Comparison of ENCODE assay signal across 44 cellular contexts in genomic region chr20:57586370-57586793, GRCh38. TPM values are rescaled to one million over a fixed set of nuclear protein-coding genes. Genes with fewer than 3 reads are reported as not detected.
DNase-seq lines count a peak whose midpoint lies in the region; ATAC-seq, FAIRE-seq and TF ChIP-seq lines count a peak whose summit lies in the region.
"Had no signal": no experiment of that assay in that cellular context is flagged by ENCODE, and none has a peak within 500 bp of the region (broad histone marks: within the 10 kb centered on the region; RNA-seq: fewer than 3 reads in every experiment).

No MANE protein-coding gene starts in this region.

- H3K36me3 ChIP-seq in GM23338 (ENCODE audit: insufficient read depth) (no peaks in the 10 kb centered on the region), H1 (ENCODE audit: control insufficient read depth in 2 of 4, insufficient read depth in 4 of 4, low read length in 3 of 4) (no peaks in the 10 kb centered on the region), right lobe of liver (no peaks in the 10 kb centered on the region), psoas muscle (ENCODE audit: insufficient read depth in 1 of 2, low read depth in 1 of 2) (no peaks in the 10 kb centered on the region), uterus (no peaks in the 10 kb centered on the region)
- H3K36me3 ChIP-seq: heart left ventricle, thoracic aorta, vagina had no signal

- no peak overlapping the region for H2AK5ac ChIP-seq in H1 (ENCODE audit: low read depth, low read length)

- no peaks in the 10 kb centered on the region for H3K9me2 ChIP-seq in GM23338 (ENCODE audit: insufficient read depth)

- DNase-seq in GM23338 (ENCODE audit: low spot score) (no peak), H1 (ENCODE audit: low read depth in 1 of 2, low spot score in 2 of 2) (no peak), right lobe of liver (peak; percentile 90 to 94 (median 93)), psoas muscle (no peak), uterus (no peak), EL (no peak), CD1c-positive myeloid dendritic cell (ENCODE audit: extremely low spot score) (no peak)
- no peak for DNase-seq in activated CD4-positive, alpha-beta memory T cell treated with anti-CD3 and anti-CD28 coated beads for 36 hours
- DNase-seq: activated CD4-positive, alpha-beta T cell treated with anti-CD3 and anti-CD28 coated beads, Interleukin-2, amount 50 U/mL, for 48 hours; activated CD4-positive, CD25-positive, alpha-beta regulatory T cell treated with anti-CD3 and anti-CD28 coated beads, Interleukin-2, amount 50 U/mL, for 72 hours; activated CD8-positive, alpha-beta memory T cell treated with anti-CD3 and anti-CD28 coated beads, Interleukin-2, amount 50 U/mL, for 4 hours; activated naive CD4-positive, alpha-beta T cell treated with Interleukin-2 at 50 U/mL for 16 hours; Calu3; CD4-positive, CD25-positive, alpha-beta regulatory T cell; central memory CD4-positive, alpha-beta T cell; DMS79; endodermal cell; foreskin fibroblast; GF-D8; GM23248; heart left ventricle; HFFc6; KBM-7; kidney glomerular epithelial cell; mesenchymal stem cell; naive B cell; NCI-H1092 treated with DMSO at 0.1 percent for 48 hours; NCI-H1694 treated with DMSO at 0.1 percent for 48 hours; NCI-H446 treated with DMSO at 0.1 percent for 48 hours; occipital lobe; stimulated activated CD4-positive, alpha-beta T cell treated with anti-CD3 and anti-CD28 coated beads, Interleukin-1b, Interleukin-23, amount 100 ng/mL, for 48 hours; stimulated activated naive CD8-positive, alpha-beta T cell treated with anti-CD3 and anti-CD28 coated beads, Interleukin-15, amount 100 ng/mL, for 72 hours had no signal

- no peak overlapping the region for H4K5ac ChIP-seq in H1 (ENCODE audit: insufficient read length, low read depth, low read length)

- H3K27ac Mint-ChIP-seq in GM23338 = no peak overlapping the region
- H3K27ac Mint-ChIP-seq in activated CD4-positive, alpha-beta memory T cell treated with anti-CD3 and anti-CD28 coated beads for 36 hours = no peak overlapping the region
- H3K27ac Mint-ChIP-seq: CD4-positive, CD25-positive, alpha-beta regulatory T cell; dendritic cell treated with granulocyte-macrophage colony-stimulating factor and Interleukin-4, amounts not matched to agents 40 ng/mL and 50 ng/mL, for 4 days; endodermal cell; HFFc6; stimulated activated naive CD8-positive, alpha-beta T cell treated with anti-CD3 and anti-CD28 coated beads, Interleukin-15, amount 100 ng/mL, for 72 hours had no signal

- H3K27me3 Mint-ChIP-seq in GM23338 (ENCODE audit: insufficient read depth, low read depth, poor library complexity) = peaks cover 21% of the 10 kb centered on the region
- peaks cover 32% of the 10 kb centered on the region for H3K27me3 Mint-ChIP-seq in activated CD4-positive, alpha-beta memory T cell treated with anti-CD3 and anti-CD28 coated beads for 36 hours

- no peak for FAIRE-seq in H1 (lab: Jason Lieb, UNC)
- FAIRE-seq: TTC549 had no signal

- intact Hi-C loops in right lobe of liver (cut with DNase I) (loop anchor here in 1 of 2 donors (5.0 kb wide), 1 partner anchor 59 kb away; the partner anchor contains the start of gene CTCFL), psoas muscle (cut with DNase I) (no loop called here), uterus (cut with DNase I; ENCODE audit: low total_unique reads) (loop anchor here (5.0 kb wide), 1 partner anchor 59 kb away; the partner anchor contains the start of gene CTCFL)
- intact Hi-C loops in activated CD4-positive, alpha-beta memory T cell treated with anti-CD3 and anti-CD28 coated beads for 36 hours (cut with micrococcal nuclease) = no loop called here

- no peaks in the 10 kb centered on the region for H3F3A ChIP-seq in GM23338 (replicated peaks; ENCODE audit: low read depth)

- H3K23ac ChIP-seq in H1 (ENCODE audit: insufficient read length) = no peak overlapping the region

- TF ChIP-seq RAD21 in H1 (IDR thresholded peaks at IDR 0.05 in 1 of 2, conservative IDR thresholded peaks at IDR 0.05 in 1 of 2; ENCODE audit: low read depth in 2 of 2, low read length in 2 of 2) = no peak

- H3K18ac ChIP-seq in H1 (ENCODE audit: extremely low read depth, low read length) = no peak overlapping the region

- H3K9me3 ChIP-seq in H1 (ENCODE audit: insufficient read depth in 2 of 2, low read depth in 1 of 2, low read length in 1 of 2) (no peaks in the 10 kb centered on the region), right lobe of liver (no peaks in the 10 kb centered on the region), psoas muscle (no peaks in the 10 kb centered on the region), uterus (no peaks in the 10 kb centered on the region)
- H3K9me3 ChIP-seq: thoracic aorta, vagina had no signal

- H2AFZ ChIP-seq in GM23338 = no peak overlapping the region
- no peak overlapping the region for H2AFZ ChIP-seq in H1 (ENCODE audit: low read length)
- H2AFZ ChIP-seq: GM23248 had no signal

- no peak overlapping the region for H2BK5ac ChIP-seq in H1 (ENCODE audit: low read depth, low read length)

- ATAC-seq in GM23338 (peak; percentile 33; the same call in 1 of the 3 replicates), right lobe of liver (peak; percentile 66 to 76 (median 74)), psoas muscle (peak; percentile 50 to 64 (median 62))
- ATAC-seq: esophagus mucosa; heart left ventricle; stimulated activated naive CD8-positive, alpha-beta T cell treated with anti-CD3 and anti-CD28 coated beads, Interleukin-15, amount 100 ng/mL, for 72 hours had no signal

- no peak overlapping the region for H3K9ac ChIP-seq in H1 (replicated peaks in 1 of 4; ENCODE audit: extremely low read depth in 1 of 4, low read depth in 3 of 4, low read length in 3 of 4)
- H3K9ac ChIP-seq: GM23248 had no signal

- POLR2A ChIA-PET in H1 (lab: Charles Lee; ENCODE audit: partially characterized antibody) = no interaction called here
- POLR2A ChIA-PET in activated CD4-positive, alpha-beta memory T cell treated with anti-CD3 and anti-CD28 coated beads for 36 hours (lab: Charles Lee) = interaction anchor here (0.7 kb wide), 1 partner anchor 10 kb away, joined by 3 read pairs; no protein-coding TSS in a partner anchor

- H3K4ac ChIP-seq in H1 (replicated peaks; ENCODE audit: insufficient read length, low read depth, low read length) = no peak overlapping the region

- TF ChIP-seq CTCF in GM23338 (conservative IDR thresholded peaks at IDR 0.05; ENCODE audit: low read depth in 2 of 2) (no peak), H1 (IDR thresholded peaks at IDR 0.05; ENCODE audit: control extremely low read depth in 1 of 3, insufficient read depth in 1 of 3, low read depth in 1 of 3, low read length in 3 of 3) (no peak), right lobe of liver (IDR thresholded peaks at IDR 0.05) (no peak), psoas muscle (IDR thresholded peaks at IDR 0.05) (no peak), uterus (IDR thresholded peaks at IDR 0.05) (no peak)

- H4K91ac ChIP-seq in H1 (replicated peaks; ENCODE audit: insufficient read length, low read length) = no peak overlapping the region

- no peak for TF ChIP-seq EP300 in H1 (IDR thresholded peaks at IDR 0.05; ENCODE audit: borderline replicate concordance in 1 of 2, low read depth in 2 of 2, low read length in 2 of 2)

- H2BK15ac ChIP-seq in H1 (ENCODE audit: low read length) = no peak overlapping the region

- H3K23me2 ChIP-seq in H1 (ENCODE audit: low read depth, low read length) = no peaks in the 10 kb centered on the region; the same call in 1 of the 2 replicates

- no peak overlapping the region for H2BK120ac ChIP-seq in H1 (replicated peaks; ENCODE audit: low read depth, low read length)

- H3K4me1 ChIP-seq in GM23338 (ENCODE audit: insufficient read depth) = no peaks in the 10 kb centered on the region
- H3K4me1 ChIP-seq in H1 (replicated peaks in 1 of 4; ENCODE audit: control insufficient read depth in 3 of 4, insufficient read depth in 4 of 4, low read length in 3 of 4) = peaks cover 0 to 2% (median 0%) of the 10 kb centered on the region in 4 experiments; a peak in 1 of 7 replicates
- H3K4me1 ChIP-seq in right lobe of liver = peaks cover 0 to 74% (median 31%) of the 10 kb centered on the region in 4 donors
- no peaks in the 10 kb centered on the region for H3K4me1 ChIP-seq in psoas muscle
- peaks cover under 1 to 7% of the 10 kb centered on the region in 2 donors for H3K4me1 ChIP-seq in uterus

- H2BK12ac ChIP-seq in H1 (ENCODE audit: low read depth, low read length) = no peak overlapping the region

- H3K4me3 Mint-ChIP-seq in GM23338 = no peak overlapping the region
- no peak overlapping the region for H3K4me3 Mint-ChIP-seq in activated CD4-positive, alpha-beta memory T cell treated with anti-CD3 and anti-CD28 coated beads for 36 hours
- H3K4me3 Mint-ChIP-seq: CD4-positive, CD25-positive, alpha-beta regulatory T cell; dendritic cell treated with granulocyte-macrophage colony-stimulating factor and Interleukin-4, amounts not matched to agents 40 ng/mL and 50 ng/mL, for 4 days; endodermal cell; HFFc6; naive B cell; stimulated activated naive CD8-positive, alpha-beta T cell treated with anti-CD3 and anti-CD28 coated beads, Interleukin-15, amount 100 ng/mL, for 72 hours had no signal

- H2BK20ac ChIP-seq in H1 (ENCODE audit: low read length) = no peak overlapping the region

- H4K20me1 ChIP-seq in GM23338 (replicated peaks; ENCODE audit: insufficient read depth) = no peaks in the 10 kb centered on the region
- H4K20me1 ChIP-seq in H1 (replicated peaks in 1 of 2; ENCODE audit: control insufficient read depth in 1 of 2, insufficient read depth in 2 of 2, low read length in 2 of 2) = no peaks in the 10 kb centered on the region

- peak overlapping the region; percentile 79; the same call in 1 of the 2 replicates for H4K8ac ChIP-seq in H1 (ENCODE audit: extremely low read depth, insufficient read depth, low read length)

- peaks cover 12% of the 10 kb centered on the region; the same call in 2 of the 3 replicates for H3K9me3 Mint-ChIP-seq in GM23338
- peaks cover 5% of the 10 kb centered on the region for H3K9me3 Mint-ChIP-seq in activated CD4-positive, alpha-beta memory T cell treated with anti-CD3 and anti-CD28 coated beads for 36 hours
- H3K9me3 Mint-ChIP-seq: dendritic cell treated with granulocyte-macrophage colony-stimulating factor and Interleukin-4, amounts not matched to agents 40 ng/mL and 50 ng/mL, for 4 days; stimulated activated naive CD8-positive, alpha-beta T cell treated with anti-CD3 and anti-CD28 coated beads, Interleukin-15, amount 100 ng/mL, for 72 hours had no signal

- peaks cover 7% of the 10 kb centered on the region for H3K4me1 Mint-ChIP-seq in GM23338
- no peaks in the 10 kb centered on the region for H3K4me1 Mint-ChIP-seq in activated CD4-positive, alpha-beta memory T cell treated with anti-CD3 and anti-CD28 coated beads for 36 hours (ENCODE audit: low read depth)
- H3K4me1 Mint-ChIP-seq: CD4-positive, CD25-positive, alpha-beta regulatory T cell; naive B cell; stimulated activated naive CD8-positive, alpha-beta T cell treated with anti-CD3 and anti-CD28 coated beads, Interleukin-15, amount 100 ng/mL, for 72 hours had no signal

- H3K79me1 ChIP-seq in H1 (ENCODE audit: low read depth, low read length) = no peaks in the 10 kb centered on the region

- no peak overlapping the region for H3K56ac ChIP-seq in H1 (replicated peaks; ENCODE audit: insufficient read length, low read depth, low read length)

- H3K79me2 ChIP-seq in GM23338 (replicated peaks; ENCODE audit: insufficient read depth) (no peaks in the 10 kb centered on the region), H1 (ENCODE audit: control insufficient read depth in 1 of 2, insufficient read depth in 2 of 2, low read length in 2 of 2) (no peaks in the 10 kb centered on the region)

- no peaks in the 10 kb centered on the region for H3K27me3 ChIP-seq in GM23338 (ENCODE audit: insufficient read depth)
- H3K27me3 ChIP-seq in H1 (replicated peaks in 1 of 4; ENCODE audit: control insufficient read depth in 3 of 4, extremely low read depth in 1 of 4, insufficient read depth in 3 of 4, low read length in 3 of 4) = peaks cover 0 to 2% (median 0%) of the 10 kb centered on the region in 4 experiments; a peak in 2 of 7 replicates
- H3K27me3 ChIP-seq in right lobe of liver = no peaks in the 10 kb centered on the region
- H3K27me3 ChIP-seq in psoas muscle (ENCODE audit: insufficient read depth in 3 of 3, low read length in 2 of 3) = peaks cover 0 to 31% (median 3%) of the 10 kb centered on the region in 3 donors
- no peaks in the 10 kb centered on the region for H3K27me3 ChIP-seq in uterus
- H3K27me3 ChIP-seq: vagina had no signal

- no peaks in the 10 kb centered on the region for H3K36me3 Mint-ChIP-seq in GM23338 (ENCODE audit: low read depth)
- no peaks in the 10 kb centered on the region for H3K36me3 Mint-ChIP-seq in activated CD4-positive, alpha-beta memory T cell treated with anti-CD3 and anti-CD28 coated beads for 36 hours
- H3K36me3 Mint-ChIP-seq: CD4-positive, CD25-positive, alpha-beta regulatory T cell had no signal

- no peak for TF ChIP-seq POLR2A in H1 (IDR thresholded peaks at IDR 0.05; ENCODE audit: control extremely low read depth in 1 of 2, low read depth in 2 of 2, low read length in 2 of 2)
- peak; percentile 56 for TF ChIP-seq POLR2A in right lobe of liver (IDR thresholded peaks at IDR 0.05)
- TF ChIP-seq POLR2A in uterus (IDR thresholded peaks at IDR 0.05) = no peak

- no peak overlapping the region for H3K4me3 ChIP-seq in GM23338
- no peak overlapping the region for H3K4me3 ChIP-seq in H1 (ENCODE audit: extremely low read depth in 1 of 4, insufficient read depth in 2 of 4, low read depth in 3 of 4, low read length in 4 of 4)
- H3K4me3 ChIP-seq in right lobe of liver = no peak overlapping the region
- no peak overlapping the region for H3K4me3 ChIP-seq in psoas muscle
- H3K4me3 ChIP-seq in uterus = no peak overlapping the region
- H3K4me3 ChIP-seq: GM23248, heart left ventricle, smooth muscle cell, thoracic aorta, vagina had no signal

- 93% methylated on average over 7 of the region's 8 CpGs; no CpG with 5 or more reads in 1 of the 2 experiments for WGBS in H1 (ENCODE audit: extremely low coverage in 1 of 2, insufficient coverage in 1 of 2, insufficient read length in 1 of 2, insufficient replicate concordance in 2 of 2, low coverage in 1 of 2, low lambda C conversion rate in 2 of 2, missing lambda C conversion rate in 1 of 2), 2 experiments
- WGBS in right lobe of liver (ENCODE audit: insufficient coverage, low coverage, low lambda C conversion rate, missing lambda C conversion rate) = 36% methylated on average over 8 of the region's 8 CpGs
- WGBS in psoas muscle, 3 donors = 32 to 48% (median 40%) methylated on average over 8 of the region's 8 CpGs

- CTCF ChIA-PET in H1 (lab: Charles Lee; ENCODE audit: partially characterized antibody) = interaction anchor here (0.7 to 5.5 kb wide), 7 partner anchors 10 to 500 kb away, joined by 3 to 67 read pairs (median 5); no protein-coding TSS in a partner anchor
- CTCF ChIA-PET in activated CD4-positive, alpha-beta memory T cell treated with anti-CD3 and anti-CD28 coated beads for 36 hours (lab: Charles Lee) = no interaction called here

- H3K14ac ChIP-seq in H1 (ENCODE audit: insufficient read length) = no peak overlapping the region

- H3K27ac ChIP-seq in GM23338 (ENCODE audit: low read depth) (no peak overlapping the region), H1 (ENCODE audit: low read depth, low read length) (no peak overlapping the region), right lobe of liver (peak overlapping the region; percentile 65 to 98 (median 96)), psoas muscle (no peak overlapping the region), uterus (no peak overlapping the region)
- H3K27ac ChIP-seq: GM23248, heart left ventricle, RWPE1, thoracic aorta, vagina had no signal

- no peak overlapping the region for H3K4me2 ChIP-seq in GM23338
- no peak overlapping the region for H3K4me2 ChIP-seq in H1 (ENCODE audit: insufficient read depth in 1 of 2, low read depth in 2 of 2, low read length in 2 of 2)
- H3K4me2 ChIP-seq: smooth muscle cell had no signal

RNA-seq across cellular contexts. Expression of gene PCK1, which starts 25.5 kb away (rescaled TPM):
- total RNA-seq in GM23338 (2014; rRNA removed; shearing (Covaris generic)) = not detected in 2 replicates
- polyA plus RNA-seq in GM23338 (2016; fragmentation: Nextera tagmentation; extraction: Ambion mirVana) (not detected in 2 replicates), H1 (2011; rRNA removed) (not detected in 2 replicates), psoas muscle (under 1 TPM; 0.24 to 0.81 (median 0.53) TPM)
- total RNA-seq in H1 (2021; fragmentation: NEBNext Ultra II Directional; extraction: Animal tissue kit (Norgen Biotek cat#: 25700)) = not detected in 2 replicates
- 0.05 TPM for polyA plus RNA-seq in H1 (2011; cell fraction: cytosol; rRNA removed)
- 0.09 TPM for polyA plus RNA-seq in H1 (2011; cell fraction: nucleus; rRNA removed)
- polyA plus RNA-seq in H1 (2012, experiment 1 of 2) = not detected in 4 replicates
- polyA plus RNA-seq in H1 (2012, experiment 2 of 2) = not detected
- polyA plus RNA-seq in H1 (2013, experiment 1 of 2) = not detected
- not detected for polyA plus RNA-seq in H1 (2013, experiment 2 of 2)
- not detected in 2 replicates for polyA minus RNA-seq in H1 (2011; rRNA and poly(A)+ RNA removed)
- not detected for polyA minus RNA-seq in H1 (2011; cell fraction: cytosol; rRNA and poly(A)+ RNA removed)
- not detected for polyA minus RNA-seq in H1 (2011; cell fraction: nucleus; rRNA and poly(A)+ RNA removed)
- total RNA-seq in right lobe of liver (1,000 to 10,000 TPM in 2 of 6 experiments, 100 to 1,000 TPM in 4; 187 to 1,757 (median 778) TPM), psoas muscle (under 1 TPM; 0.26 to 0.63 (median 0.38) TPM), uterus (1 to 10 TPM in 2 of 4 donors, under 1 TPM in 1, not detected in 1; 0.26 to 1.8 (median 1.4) TPM)
- not detected for total RNA-seq in activated CD4-positive, alpha-beta memory T cell treated with anti-CD3 and anti-CD28 coated beads for 36 hours
- total RNA-seq: A172; CD4-positive, CD25-positive, alpha-beta regulatory T cell; endodermal cell; GM23248; HFFc6; HT1080; M059J; pulmonary artery endothelial cell; smooth muscle cell; T-helper 1 cell treated with Interleukin-12 subunit alpha and Interleukin-12 subunit beta and Interleukin-4 antibody, amounts not matched to agents 30 ng/mL and 1 ng/mL, for 36 hours had no signal
- polyA plus RNA-seq: CD4-positive, CD25-positive, alpha-beta regulatory T cell; GM23248; smooth muscle cell had no signal

RNA-seq across cellular contexts. Expression of gene ZBP1, which starts 33.8 kb away (rescaled TPM):
- not detected in 2 replicates for total RNA-seq in GM23338 (2014; rRNA removed; shearing (Covaris generic))
- polyA plus RNA-seq in GM23338 (2016; fragmentation: Nextera tagmentation; extraction: Ambion mirVana) (not detected in 2 replicates), H1 (2011; rRNA removed) (not detected in 2 replicates), psoas muscle (under 1 TPM; 0.07 to 0.20 (median 0.17) TPM)
- total RNA-seq in H1 (2021; fragmentation: NEBNext Ultra II Directional; extraction: Animal tissue kit (Norgen Biotek cat#: 25700)) = not detected in 2 replicates
- polyA plus RNA-seq in H1 (2011; cell fraction: cytosol; rRNA removed) = not detected
- polyA plus RNA-seq in H1 (2011; cell fraction: nucleus; rRNA removed) = not detected
- polyA plus RNA-seq in H1 (2012, experiment 1 of 2) = not detected in 4 replicates
- not detected for polyA plus RNA-seq in H1 (2012, experiment 2 of 2)
- polyA plus RNA-seq in H1 (2013, experiment 1 of 2) = not detected
- polyA plus RNA-seq in H1 (2013, experiment 2 of 2) = not detected
- polyA minus RNA-seq in H1 (2011; rRNA and poly(A)+ RNA removed) = not detected in 2 replicates
- not detected for polyA minus RNA-seq in H1 (2011; cell fraction: cytosol; rRNA and poly(A)+ RNA removed)
- polyA minus RNA-seq in H1 (2011; cell fraction: nucleus; rRNA and poly(A)+ RNA removed) = not detected
- total RNA-seq in right lobe of liver (under 1 TPM in 4 of 6 experiments, not detected in 2; 0.14 to 0.75 (median 0.36) TPM), psoas muscle (under 1 TPM in 2 of 4 donors, not detected in 2; 0.24 to 0.50 TPM), uterus (under 1 TPM in 1 of 4 donors, not detected in 3; 0.46 TPM)
- total RNA-seq in activated CD4-positive, alpha-beta memory T cell treated with anti-CD3 and anti-CD28 coated beads for 36 hours = 1 to 10 TPM in 1 of 2 experiments, under 1 TPM in 1; 0.73 to 1.1 TPM
- total RNA-seq: A172, endodermal cell, GM23248, HFFc6, HT1080, occipital lobe, pulmonary artery endothelial cell, smooth muscle cell had no signal
- polyA plus RNA-seq: GM23248, smooth muscle cell had no signal

Comparison
In these comparisons a context has a peak if more than half of its experiments do, and no peak if none do; other contexts are left out.
1. DNase-seq: peak in right lobe of liver (3 of 3); none in GM23338 (single experiment), H1 (0 of 2), psoas muscle (0 of 2), uterus (0 of 2), EL (single experiment), CD1c-positive myeloid dendritic cell (single experiment) and activated CD4-positive, alpha-beta memory T cell treated with anti-CD3 and anti-CD28 coated beads for 36 hours (single experiment).
2. H3K27ac ChIP-seq: peak in right lobe of liver (3 of 3); none in GM23338 (single experiment), H1 (single experiment), psoas muscle (single experiment) and uterus (0 of 2).
3. RNA of gene PCK1, which starts 25.5 kb away (total RNA-seq): 187 to 1,757 TPM in right lobe of liver; 0.26 to 1.8 TPM in uterus, 0.26 to 0.63 TPM in psoas muscle, not detected in GM23338, not detected in H1 and not detected in activated CD4-positive, alpha-beta memory T cell treated with anti-CD3 and anti-CD28 coated beads for 36 hours; every median in the first group is over 10 times any median in the second.
4. Peak in every context shown above with its lines, with median percentiles within 50 percentile points of each other: ATAC-seq.